20 cellular contexts compared by ENCODE assay signal in genomic region chr4:169198167-169198566, GRCh38.
DNase-seq lines count a peak whose midpoint lies in the region; ATAC-seq, FAIRE-seq and TF ChIP-seq lines count a peak whose summit lies in the region.
"Had no signal": no experiment of that assay in that cellular context is flagged by ENCODE, and none has a peak within 500 bp of the region (broad histone marks: within the 10 kb centered on the region; RNA-seq: fewer than 3 reads in every experiment).

No MANE protein-coding gene starts in this region.

- no peak for TF ChIP-seq CTCF in GM12878 (IDR thresholded peaks at IDR 0.05 in 2 of 3, conservative IDR thresholded peaks at IDR 0.05 in 1 of 3; ENCODE audit: control insufficient read depth in 2 of 3, extremely low read depth in 1 of 3, insufficient read depth in 1 of 3, low read depth in 3 of 3, low read length in 3 of 3)
- no peak for TF ChIP-seq CTCF in kidney (IDR thresholded peaks at IDR 0.05; ENCODE audit: borderline replicate concordance, extremely low read depth, insufficient read depth)

- H3K4me3 Mint-ChIP-seq in stimulated activated memory B cell treated with anti-CD40 and anti-IgM and Interleukin-4, amounts not matched to agents 10 μg/mL and 1 μg/mL and 100 μg/mL, for 72 hours: no peak overlapping the region
- H3K4me3 Mint-ChIP-seq: B cell; CD8-positive, alpha-beta T cell; HFFc6 had no signal

- POLR2A ChIA-PET in GM12878 (lab: Charles Lee): no interaction called here

- H3K4me3 ChIP-seq in GM12878 (no peak overlapping the region), kidney (ENCODE audit: low read length in 2 of 2) (no peak overlapping the region)
- H3K4me3 ChIP-seq: BLaER1, HAP-1 had no signal

- DNase-seq in HTR-8/SVneo (ENCODE audit: insufficient read length, low spot score) (no peak), GM12878 (ENCODE audit: low read depth, low spot score) (no peak), kidney (no peak), NOMO-1 treated with DMSO at 0.1 percent for 48 hours (lab: John Stamatoyannopoulos, UW; ENCODE audit: unreplicated experiment) (no peak), retina (no peak)
- DNase-seq: Caco-2; CD4-positive, CD25-positive, alpha-beta regulatory T cell; CD8-positive, alpha-beta T cell; DMS153; DND-41; GOT3; HFFc6 had no signal

- CTCF ChIA-PET in GM12878 (lab: Yijun Ruan, JAX): no interaction called here

- intact Hi-C loops in GM12878 (cut with micrococcal nuclease; ENCODE audit: unreplicated experiment) (no loop called here), kidney (cut with DNase I) (no loop called here)

- RAD21 ChIA-PET in GM12878 (lab: Charles Lee; ENCODE audit: unreplicated experiment): interaction anchor here (1.7 kb wide), 1 partner anchor 13 kb away, joined by 4 read pairs; no protein-coding TSS in a partner anchor

- TF ChIP-seq EP300 in GM12878 (IDR thresholded peaks at IDR 0.05; ENCODE audit: borderline replicate concordance in 1 of 2, control insufficient read depth in 1 of 2, low read depth in 2 of 2, low read length in 2 of 2): no peak

- no peak overlapping the region for H3K4me2 ChIP-seq in GM12878 (ENCODE audit: control insufficient read depth, insufficient read depth)
- H3K4me2 ChIP-seq: BLaER1 had no signal

- peaks cover 5% of the 10 kb centered on the region for H3K4me1 Mint-ChIP-seq in stimulated activated memory B cell treated with anti-CD40 and anti-IgM and Interleukin-4, amounts not matched to agents 10 μg/mL and 1 μg/mL and 100 μg/mL, for 72 hours
- H3K4me1 Mint-ChIP-seq: CD4-positive, CD25-positive, alpha-beta regulatory T cell had no signal

- H3K9me3 ChIP-seq in GM12878 (replicated peaks; ENCODE audit: control insufficient read depth, insufficient read depth, low read length) (peaks cover 1% of the 10 kb centered on the region), kidney (ENCODE audit: control insufficient read depth in 1 of 2, low read length in 2 of 2) (peaks cover 2 to 10% of the 10 kb centered on the region in 2 donors)
- H3K9me3 ChIP-seq: Caco-2, HAP-1 had no signal

- peaks cover 13% of the 10 kb centered on the region for H3K36me3 Mint-ChIP-seq in stimulated activated memory B cell treated with anti-CD40 and anti-IgM and Interleukin-4, amounts not matched to agents 10 μg/mL and 1 μg/mL and 100 μg/mL, for 72 hours
- H3K36me3 Mint-ChIP-seq: CD4-positive, CD25-positive, alpha-beta regulatory T cell; CD8-positive, alpha-beta T cell had no signal

- no peaks in the 10 kb centered on the region for H3K27me3 Mint-ChIP-seq in stimulated activated memory B cell treated with anti-CD40 and anti-IgM and Interleukin-4, amounts not matched to agents 10 μg/mL and 1 μg/mL and 100 μg/mL, for 72 hours
- H3K27me3 Mint-ChIP-seq: B cell had no signal

- H4K20me1 ChIP-seq in GM12878 (ENCODE audit: control insufficient read depth, insufficient read depth): no peaks in the 10 kb centered on the region
- H4K20me1 ChIP-seq: BLaER1 had no signal

- H3K27me3 ChIP-seq in GM12878 (replicated peaks in 1 of 2; ENCODE audit: control insufficient read depth in 2 of 2, insufficient read depth in 2 of 2, low read length in 1 of 2): no peaks in the 10 kb centered on the region
- H3K27me3 ChIP-seq: BLaER1 had no signal

- H3K27ac Mint-ChIP-seq in stimulated activated memory B cell treated with anti-CD40 and anti-IgM and Interleukin-4, amounts not matched to agents 10 μg/mL and 1 μg/mL and 100 μg/mL, for 72 hours: no peak overlapping the region
- H3K27ac Mint-ChIP-seq: B cell; CD8-positive, alpha-beta T cell; HFFc6 had no signal

- H3K4me1 ChIP-seq in GM12878 (ENCODE audit: control insufficient read depth, insufficient read depth, low read length) (no peaks in the 10 kb centered on the region), kidney (ENCODE audit: control insufficient read depth in 1 of 2, insufficient read depth in 1 of 2, low read depth in 1 of 2, low read length in 2 of 2) (peaks cover 0 to 6% of the 10 kb centered on the region in 2 donors)

- H3K9ac ChIP-seq in GM12878 (ENCODE audit: control insufficient read depth, insufficient read depth, low read length) (no peak overlapping the region), kidney (ENCODE audit: low read length in 2 of 2) (no peak overlapping the region)
- H3K9ac ChIP-seq: BLaER1 had no signal

- H3K79me2 ChIP-seq in GM12878 (ENCODE audit: control insufficient read depth, insufficient read depth, low read length): peaks cover 7% of the 10 kb centered on the region

- ATAC-seq in GM12878: no peak
- no peak for ATAC-seq in stimulated activated memory B cell treated with anti-CD40 and anti-IgM and Interleukin-4, amounts not matched to agents 10 μg/mL and 1 μg/mL and 100 μg/mL, for 72 hours
- ATAC-seq: CD8-positive, alpha-beta T cell had no signal

- in situ Hi-C loops in GM12878 (cut with MboI): no loop called here

- H2AFZ ChIP-seq in GM12878 (ENCODE audit: control insufficient read depth, low read depth, low read length): no peak overlapping the region

- FAIRE-seq in HTR-8/SVneo (lab: Jason Lieb, UNC) (peak; percentile 4), GM12878 (lab: Jason Lieb, UNC) (no peak), kidney (lab: Jason Lieb, UNC) (peak; percentile 58)
- FAIRE-seq: G401.6, GM18507, H54 had no signal

- SMC1A ChIA-PET in GM12878 (lab: Charles Lee; ENCODE audit: uncharacterized antibody, unreplicated experiment): interaction anchor here (1.0 kb wide), 1 partner anchor 46 kb away, joined by 3 read pairs; no protein-coding TSS in a partner anchor

- BruUV-seq in GM12878 (replicated peaks; lab: Mats Ljungman, UMichigan): no TSS peak

- H3K36me3 ChIP-seq in GM12878 (ENCODE audit: control insufficient read depth in 2 of 2, insufficient read depth in 2 of 2, low read length in 1 of 2) (peaks cover 0 to 4% of the 10 kb centered on the region in 2 experiments; a peak in 1 of 4 replicates), kidney (ENCODE audit: control insufficient read depth in 1 of 2, insufficient read depth in 2 of 2, low read length in 2 of 2) (no peaks in the 10 kb centered on the region)
- H3K36me3 ChIP-seq: BLaER1, HAP-1 had no signal

- TF ChIP-seq POLR2A in GM12878 (IDR thresholded peaks at IDR 0.05; ENCODE audit: low read depth, low read length): no peak

- H3K9me3 Mint-ChIP-seq in stimulated activated memory B cell treated with anti-CD40 and anti-IgM and Interleukin-4, amounts not matched to agents 10 μg/mL and 1 μg/mL and 100 μg/mL, for 72 hours: peaks cover 11% of the 10 kb centered on the region
- H3K9me3 Mint-ChIP-seq: HFFc6 had no signal

- TF ChIP-seq RAD21 in GM12878 (IDR thresholded peaks at IDR 0.05; ENCODE audit: insufficient read depth, low read depth, low read length): no peak

- H3K27ac ChIP-seq in GM12878 (ENCODE audit: control insufficient read depth, insufficient read depth) (no peak overlapping the region), kidney (ENCODE audit: low read depth in 2 of 2, low read length in 2 of 2) (no peak overlapping the region)
- H3K27ac ChIP-seq: BLaER1, C4-2B had no signal

TF ChIP-seq in GM12878, 131 proteins besides CTCF, POLR2A, EP300 and RAD21:
- TF ChIP-seq KDM1A (IDR thresholded peaks at IDR 0.05; ENCODE audit: borderline replicate concordance) (no peak), MTA2 (IDR thresholded peaks at IDR 0.05; ENCODE audit: low read depth) (peak; percentile 31; the same call in 1 of the 2 replicates)
